In the genomic region with DNA sequence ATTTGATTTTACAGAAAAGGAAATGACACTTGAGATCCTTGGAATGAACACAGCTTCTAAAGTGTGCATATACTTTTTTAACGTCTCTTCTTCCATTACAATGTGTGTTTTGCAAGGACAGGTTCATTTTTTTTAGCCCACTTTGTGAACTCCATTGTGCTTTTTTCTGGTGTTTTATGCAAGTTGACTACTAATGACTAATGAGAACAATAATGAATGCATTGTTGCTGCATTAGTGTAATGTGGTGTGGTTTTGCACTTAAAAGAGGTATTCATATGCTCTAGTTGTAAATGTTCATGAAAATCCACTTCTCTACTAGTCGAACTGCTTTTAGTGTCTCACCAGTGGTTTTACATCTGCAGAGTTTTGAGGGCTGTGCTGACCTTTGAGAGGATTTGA, we compare ENCODE assay signal across 22 cellular contexts.
A peak's percentile ranks its signal among the peaks of the same experiment; 100 is the strongest.
DNase-seq lines count a peak whose midpoint lies in the region; ATAC-seq and TF ChIP-seq lines count a peak whose summit lies in the region.
"Had no signal": no experiment of that assay in that cellular context is flagged by ENCODE, and none has a peak within 500 bp of the region (broad histone marks: within the 10 kb centered on the region; RNA-seq: fewer than 3 reads in every experiment).

No MANE protein-coding gene starts in this region.

- H3K27me3 ChIP-seq in IMR-90 (ENCODE audit: control insufficient read depth, insufficient read depth, low read length), result no peaks in the 10 kb centered on the region
- H3K27me3 ChIP-seq in gastrocnemius medialis, result no peaks in the 10 kb centered on the region
- H3K27me3 ChIP-seq: ascending aorta, left lung, neural progenitor cell had no signal

- CTCF ChIA-PET in IMR-90 (lab: Yijun Ruan, JAX), result interaction anchor here (0.6 kb wide), 1 partner anchor 27 kb away, joined by 3 read pairs; no protein-coding TSS in a partner anchor

- dilution Hi-C loops in IMR-90 (cut with HindIII; ENCODE audit: low sequenced_read_pairs, unreplicated experiment), result no loop called here

- intact Hi-C loops in IMR-90 (cut with micrococcal nuclease) (no loop called here), gastrocnemius medialis (cut with DNase I; ENCODE audit: low total_unique reads) (no loop called here)
- intact Hi-C loops in activated T-helper 1 cell treated with anti-CD3 and anti-CD28 coated beads, Interleukin-12 subunit alpha, Interleukin-12 subunit beta, Interleukin-2, Interleukin-4 antibody, amounts not matched to agents 30 ng/mL and 10 ng/mL and 1 ng/mL, durations not matched to agents 14 hours and 24 hours and 36 hours (cut with micrococcal nuclease), result no loop called here

- peak overlapping the region; percentile 27; the same call in 1 of the 2 replicates for H3K23ac ChIP-seq in IMR-90 (ENCODE audit: low read depth, low read length)

- no peak overlapping the region for H3K4me3 Mint-ChIP-seq in activated T-helper 1 cell treated with anti-CD3 and anti-CD28 coated beads, Interleukin-12 subunit alpha, Interleukin-12 subunit beta, Interleukin-2, Interleukin-4 antibody, amounts not matched to agents 30 ng/mL and 10 ng/mL and 1 ng/mL, durations not matched to agents 14 hours and 24 hours and 36 hours
- H3K4me3 Mint-ChIP-seq: activated CD4-positive, alpha-beta T cell treated with anti-CD3 and anti-CD28 coated beads, Interleukin-2, amount 10 ng/mL, durations not matched to agents 7 days and 5 days; CD4-positive, CD25-positive, alpha-beta regulatory T cell; neural progenitor cell had no signal

- no peak overlapping the region for H3K56ac ChIP-seq in IMR-90 (ENCODE audit: extremely low read depth, insufficient read depth, low read length)

- TF ChIP-seq POLR2A in IMR-90 (IDR thresholded peaks at IDR 0.05; ENCODE audit: low read depth, low read length), result no peak
- TF ChIP-seq POLR2A in gastrocnemius medialis (IDR thresholded peaks at IDR 0.05), result no peak

- no peak overlapping the region for H3K4ac ChIP-seq in IMR-90 (ENCODE audit: low read depth, low read length)

- no peak overlapping the region for H3K14ac ChIP-seq in IMR-90 (replicated peaks; ENCODE audit: low read depth, low read length)

- no peak overlapping the region for H2AFZ ChIP-seq in IMR-90 (replicated peaks; ENCODE audit: low read length, poor library complexity)
- H2AFZ ChIP-seq: neural progenitor cell had no signal

- POLR2A ChIA-PET in IMR-90 (lab: Charles Lee; ENCODE audit: unreplicated experiment), result no interaction called here

- H3K36me3 Mint-ChIP-seq in activated T-helper 1 cell treated with anti-CD3 and anti-CD28 coated beads, Interleukin-12 subunit alpha, Interleukin-12 subunit beta, Interleukin-2, Interleukin-4 antibody, amounts not matched to agents 30 ng/mL and 10 ng/mL and 1 ng/mL, durations not matched to agents 14 hours and 24 hours and 36 hours (ENCODE audit: low read depth), result peaks cover 47% of the 10 kb centered on the region

- peaks cover 3% of the 10 kb centered on the region; the same call in 1 of the 2 replicates for H3K4me1 ChIP-seq in IMR-90 (ENCODE audit: control insufficient read depth, insufficient read depth, low read length)
- H3K4me1 ChIP-seq in gastrocnemius medialis, result no peaks in the 10 kb centered on the region
- H3K4me1 ChIP-seq: ascending aorta, left lung, neural progenitor cell, prostate gland had no signal

- no peak overlapping the region for H2BK120ac ChIP-seq in IMR-90 (ENCODE audit: low read depth, low read length)

- peak; percentile 12 for DNase-seq in COLO829 (ENCODE audit: low spot score)
- peak; percentile 48 for DNase-seq in IMR-90
- peak; percentile 64 for DNase-seq in astrocyte of the spinal cord (ENCODE audit: low read depth, low spot score)
- peak; percentile 11 for DNase-seq in iris pigment epithelial cell (ENCODE audit: low read depth)
- DNase-seq in activated T-helper 1 cell treated with anti-CD3 and anti-CD28 coated beads, Interleukin-12 subunit alpha, Interleukin-12 subunit beta, Interleukin-2, Interleukin-4 antibody, amounts not matched to agents 30 ng/mL and 10 ng/mL and 1 ng/mL, durations not matched to agents 14 hours and 24 hours and 36 hours (ENCODE audit: low spot score), result no peak
- no peak for DNase-seq in gastrocnemius medialis
- DNase-seq in NCI-H82 treated with DMSO at 0.1 percent for 48 hours (lab: John Stamatoyannopoulos, UW; ENCODE audit: unreplicated experiment), result no peak
- no peak for DNase-seq in NCI-H187 (lab: John Stamatoyannopoulos, UW)
- DNase-seq: activated CD4-positive, alpha-beta T cell treated with anti-CD3 and anti-CD28 coated beads, Interleukin-2, amount 10 ng/mL, durations not matched to agents 7 days and 5 days; activated CD8-positive, alpha-beta memory T cell treated with anti-CD3 and anti-CD28 coated beads, Interleukin-2, amount 50 U/mL, for 4 hours; activated gamma-delta T cell treated with Interleukin-2 at 50 U/mL for 16 hours; CD4-positive, CD25-positive, alpha-beta regulatory T cell; DMS79 treated with DMSO at 0.1 percent for 48 hours; left lung; mucosa of descending colon; NCI-H2081; NCI-H510A treated with DMSO at 0.1 percent for 48 hours had no signal

- no peaks in the 10 kb centered on the region for H4K20me1 ChIP-seq in IMR-90 (ENCODE audit: insufficient read depth, low read length)

- TF ChIP-seq RAD21 in IMR-90 (IDR thresholded peaks at IDR 0.05; ENCODE audit: low read length), result no peak

- no peaks in the 10 kb centered on the region for H3K9me3 ChIP-seq in IMR-90 (ENCODE audit: control insufficient read depth, insufficient read depth, low read length)
- H3K9me3 ChIP-seq in gastrocnemius medialis, result no peaks in the 10 kb centered on the region
- H3K9me3 ChIP-seq: ascending aorta, left lung, mucosa of descending colon, prostate gland had no signal

- H2BK5ac ChIP-seq in IMR-90 (ENCODE audit: low read depth, low read length, poor library complexity, severe bottlenecking), result peak overlapping the region; percentile 58

- H3K36me3 ChIP-seq in IMR-90 (ENCODE audit: control insufficient read depth, insufficient read depth, low read length) (peaks cover 18% of the 10 kb centered on the region), gastrocnemius medialis (peaks cover 0 to 63% of the 10 kb centered on the region in 2 donors)
- H3K36me3 ChIP-seq: prostate gland had no signal

- no peak overlapping the region for H2AK9ac ChIP-seq in IMR-90 (replicated peaks; ENCODE audit: low read depth, low read length, poor library complexity)

- no peak overlapping the region for H3K18ac ChIP-seq in IMR-90 (ENCODE audit: low read depth, low read length)

- H3K4me1 Mint-ChIP-seq in activated T-helper 1 cell treated with anti-CD3 and anti-CD28 coated beads, Interleukin-12 subunit alpha, Interleukin-12 subunit beta, Interleukin-2, Interleukin-4 antibody, amounts not matched to agents 30 ng/mL and 10 ng/mL and 1 ng/mL, durations not matched to agents 14 hours and 24 hours and 36 hours (ENCODE audit: low read depth), result peaks cover 10% of the 10 kb centered on the region
- H3K4me1 Mint-ChIP-seq: activated CD4-positive, alpha-beta T cell treated with anti-CD3 and anti-CD28 coated beads, Interleukin-2, amount 10 ng/mL, durations not matched to agents 7 days and 5 days; neural progenitor cell had no signal

- no peak for ATAC-seq in IMR-90 (ENCODE audit: low read depth)
- no peak for ATAC-seq in gastrocnemius medialis
- ATAC-seq: left lung, mucosa of descending colon, Right ventricle myocardium inferior had no signal

- no peaks in the 10 kb centered on the region for H3K27me3 Mint-ChIP-seq in activated T-helper 1 cell treated with anti-CD3 and anti-CD28 coated beads, Interleukin-12 subunit alpha, Interleukin-12 subunit beta, Interleukin-2, Interleukin-4 antibody, amounts not matched to agents 30 ng/mL and 10 ng/mL and 1 ng/mL, durations not matched to agents 14 hours and 24 hours and 36 hours (ENCODE audit: insufficient read depth)
- H3K27me3 Mint-ChIP-seq: activated CD4-positive, alpha-beta T cell treated with anti-CD3 and anti-CD28 coated beads, Interleukin-2, amount 10 ng/mL, durations not matched to agents 7 days and 5 days; CD4-positive, CD25-positive, alpha-beta regulatory T cell had no signal

- no peak overlapping the region for H3K27ac Mint-ChIP-seq in activated T-helper 1 cell treated with anti-CD3 and anti-CD28 coated beads, Interleukin-12 subunit alpha, Interleukin-12 subunit beta, Interleukin-2, Interleukin-4 antibody, amounts not matched to agents 30 ng/mL and 10 ng/mL and 1 ng/mL, durations not matched to agents 14 hours and 24 hours and 36 hours
- H3K27ac Mint-ChIP-seq: activated CD4-positive, alpha-beta T cell treated with anti-CD3 and anti-CD28 coated beads, Interleukin-2, amount 10 ng/mL, durations not matched to agents 7 days and 5 days; CD4-positive, CD25-positive, alpha-beta regulatory T cell; neural progenitor cell had no signal

- no peak overlapping the region for H3K4me2 ChIP-seq in IMR-90 (ENCODE audit: low read depth, low read length)
- H3K4me2 ChIP-seq: neural progenitor cell had no signal

- H3K9ac ChIP-seq in IMR-90 (ENCODE audit: low read depth, low read length), result no peak overlapping the region
- H3K9ac ChIP-seq: neural progenitor cell had no signal

- BruUV-seq in IMR-90 (replicated peaks; lab: Mats Ljungman, UMichigan), result no TSS peak

- no peak overlapping the region for H4K91ac ChIP-seq in IMR-90 (ENCODE audit: insufficient read depth, low read depth, low read length)

- H3K9me3 Mint-ChIP-seq in activated T-helper 1 cell treated with anti-CD3 and anti-CD28 coated beads, Interleukin-12 subunit alpha, Interleukin-12 subunit beta, Interleukin-2, Interleukin-4 antibody, amounts not matched to agents 30 ng/mL and 10 ng/mL and 1 ng/mL, durations not matched to agents 14 hours and 24 hours and 36 hours, result no peaks in the 10 kb centered on the region
- H3K9me3 Mint-ChIP-seq: activated CD4-positive, alpha-beta T cell treated with anti-CD3 and anti-CD28 coated beads, Interleukin-2, amount 10 ng/mL, durations not matched to agents 7 days and 5 days; CD4-positive, CD25-positive, alpha-beta regulatory T cell; neural progenitor cell had no signal

- TF ChIP-seq CTCF in IMR-90 (conservative IDR thresholded peaks at IDR 0.05; ENCODE audit: low read depth, low read length) (no peak), astrocyte of the spinal cord (IDR thresholded peaks at IDR 0.05; ENCODE audit: low read depth, low read length) (no peak), gastrocnemius medialis (IDR thresholded peaks at IDR 0.05 in 4 of 5, conservative IDR thresholded peaks at IDR 0.05 in 1 of 5) (no peak)

- H3K9me1 ChIP-seq in IMR-90 (ENCODE audit: insufficient read depth, low read length), result peaks cover 3% of the 10 kb centered on the region; the same call in 1 of the 2 replicates

- no peak overlapping the region for H2BK20ac ChIP-seq in IMR-90 (ENCODE audit: low read depth, low read length)

- H3K79me1 ChIP-seq in IMR-90 (ENCODE audit: low read depth in 1 of 2, low read length in 2 of 2), result peaks cover 9 to 18% of the 10 kb centered on the region in 2 experiments

- H3K4me3 ChIP-seq in IMR-90 (ENCODE audit: insufficient read depth, low read depth, low read length) (no peak overlapping the region), astrocyte of the spinal cord (ENCODE audit: low read depth, low read length) (no peak overlapping the region), gastrocnemius medialis (no peak overlapping the region)
- H3K4me3 ChIP-seq: ascending aorta, left lung, mucosa of descending colon, neural progenitor cell, prostate gland had no signal

- in situ Hi-C loops in IMR-90 (cut with MboI; ENCODE audit: low sequenced_read_pairs), result no loop called here
- in situ Hi-C loops in astrocyte of the spinal cord (cut with HindIII; ENCODE audit: low sequenced_read_pairs), result no loop called here
- in situ Hi-C loops in gastrocnemius medialis (cut with MboI; ENCODE audit: low sequenced_read_pairs in 4 of 4), result no loop called here

- H3K27ac ChIP-seq in IMR-90 (ENCODE audit: insufficient read depth, low read length) (no peak overlapping the region), gastrocnemius medialis (no peak overlapping the region)
- H3K27ac ChIP-seq: ascending aorta, HL-60, left lung, neural progenitor cell, prostate gland had no signal

- H2BK15ac ChIP-seq in IMR-90 (ENCODE audit: low read depth, low read length), result no peak overlapping the region

- H2AK5ac ChIP-seq in IMR-90 (ENCODE audit: low read depth, low read length), result no peak overlapping the region

- H4K5ac ChIP-seq in IMR-90 (ENCODE audit: low read depth, low read length), result no peak overlapping the region

- WGBS in IMR-90 (ENCODE audit: extremely low coverage in 2 of 2, insufficient read length in 1 of 2), 2 experiments, result no CpG with 5 or more reads among the region's 2 CpGs

- no peak overlapping the region for H4K8ac ChIP-seq in IMR-90 (ENCODE audit: low read depth in 2 of 2, low read length in 2 of 2)

Comparison
In these comparisons a context has a peak if more than half of its experiments do, and no peak if none do; other contexts are left out.
1. DNase-seq: peak in COLO829 (single experiment), IMR-90 (single experiment), astrocyte of the spinal cord (single experiment) and iris pigment epithelial cell (single experiment); none in activated T-helper 1 cell treated with anti-CD3 and anti-CD28 coated beads, Interleukin-12 subunit alpha, Interleukin-12 subunit beta, Interleukin-2, Interleukin-4 antibody, amounts not matched to agents 30 ng/mL and 10 ng/mL and 1 ng/mL, durations not matched to agents 14 hours and 24 hours and 36 hours (single experiment), gastrocnemius medialis (0 of 2), NCI-H82 treated with DMSO at 0.1 percent for 48 hours (single experiment) and NCI-H187 (0 of 2).